ENCODE assay signal across 1 cellular context in the genomic region with DNA sequence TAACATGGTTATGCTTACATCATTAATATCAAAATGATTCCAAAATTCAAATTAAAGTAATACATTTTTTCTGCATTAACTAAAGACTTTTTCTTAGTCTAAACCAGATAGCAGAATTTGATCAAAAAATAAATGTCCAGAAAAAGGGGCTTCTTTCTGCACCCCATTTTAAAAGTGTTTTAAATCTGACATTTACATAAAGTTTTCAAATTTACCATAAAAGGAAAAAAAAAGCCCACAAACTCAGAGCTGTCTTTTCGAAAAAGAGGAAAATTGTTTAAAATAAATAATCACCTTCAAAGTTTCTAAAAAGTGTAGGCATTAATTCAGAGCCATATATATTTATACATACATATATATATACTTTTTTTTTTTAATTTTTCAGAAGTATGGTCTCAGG.
TF ChIP-seq lines count a peak whose summit lies in the region.

No MANE protein-coding gene starts in this region.

TF ChIP-seq in HepG2, 621 proteins besides CTCF, POLR2A, EP300 and RAD21:
- TF ChIP-seq U2AF2 (IDR thresholded peaks at IDR 0.05; ENCODE audit: low read depth, low read length) (no peak), SIX4 (CRISPR knock-in tag; IDR thresholded peaks at IDR 0.05) (no peak), ZNF460 (CRISPR knock-in tag; IDR thresholded peaks at IDR 0.05; ENCODE audit: borderline replicate concordance) (no peak), ZNF549 (CRISPR knock-in tag; IDR thresholded peaks at IDR 0.05) (no peak), MLXIP (CRISPR knock-in tag; IDR thresholded peaks at IDR 0.05; ENCODE audit: borderline replicate concordance) (no peak), PCBP2 (optimal IDR thresholded peaks at IDR 0.05; ENCODE audit: low read depth, low read length, poor library complexity, severe bottlenecking) (no peak), XRCC5 (optimal IDR thresholded peaks at IDR 0.05; ENCODE audit: low read length) (no peak)
- TF ChIP-seq, protein P1, sequence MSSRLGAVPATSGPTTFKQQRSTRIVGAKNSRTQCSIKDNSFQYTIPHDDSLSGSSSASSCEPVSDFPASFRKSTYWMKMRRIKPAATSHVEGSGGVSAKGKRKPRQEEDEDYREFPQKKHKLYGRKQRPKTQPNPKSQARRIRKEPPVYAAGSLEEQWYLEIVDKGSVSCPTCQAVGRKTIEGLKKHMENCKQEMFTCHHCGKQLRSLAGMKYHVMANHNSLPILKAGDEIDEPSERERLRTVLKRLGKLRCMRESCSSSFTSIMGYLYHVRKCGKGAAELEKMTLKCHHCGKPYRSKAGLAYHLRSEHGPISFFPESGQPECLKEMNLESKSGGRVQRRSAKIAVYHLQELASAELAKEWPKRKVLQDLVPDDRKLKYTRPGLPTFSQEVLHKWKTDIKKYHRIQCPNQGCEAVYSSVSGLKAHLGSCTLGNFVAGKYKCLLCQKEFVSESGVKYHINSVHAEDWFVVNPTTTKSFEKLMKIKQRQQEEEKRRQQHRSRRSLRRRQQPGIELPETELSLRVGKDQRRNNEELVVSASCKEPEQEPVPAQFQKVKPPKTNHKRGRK (CRISPR knock-in tag; IDR thresholded peaks at IDR 0.05), result no peak
- TF ChIP-seq, protein P2, sequence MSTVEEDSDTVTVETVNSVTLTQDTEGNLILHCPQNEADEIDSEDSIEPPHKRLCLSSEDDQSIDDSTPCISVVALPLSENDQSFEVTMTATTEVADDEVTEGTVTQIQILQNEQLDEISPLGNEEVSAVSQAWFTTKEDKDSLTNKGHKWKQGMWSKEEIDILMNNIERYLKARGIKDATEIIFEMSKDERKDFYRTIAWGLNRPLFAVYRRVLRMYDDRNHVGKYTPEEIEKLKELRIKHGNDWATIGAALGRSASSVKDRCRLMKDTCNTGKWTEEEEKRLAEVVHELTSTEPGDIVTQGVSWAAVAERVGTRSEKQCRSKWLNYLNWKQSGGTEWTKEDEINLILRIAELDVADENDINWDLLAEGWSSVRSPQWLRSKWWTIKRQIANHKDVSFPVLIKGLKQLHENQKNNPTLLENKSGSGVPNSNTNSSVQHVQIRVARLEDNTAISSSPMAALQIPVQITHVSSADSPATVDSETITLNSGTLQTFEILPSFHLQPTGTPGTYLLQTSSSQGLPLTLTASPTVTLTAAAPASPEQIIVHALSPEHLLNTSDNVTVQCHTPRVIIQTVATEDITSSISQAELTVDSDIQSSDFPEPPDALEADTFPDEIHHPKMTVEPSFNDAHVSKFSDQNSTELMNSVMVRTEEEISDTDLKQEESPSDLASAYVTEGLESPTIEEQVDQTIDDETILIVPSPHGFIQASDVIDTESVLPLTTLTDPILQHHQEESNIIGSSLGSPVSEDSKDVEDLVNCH (CRISPR knock-in tag; IDR thresholded peaks at IDR 0.05), result no peak
- TF ChIP-seq, protein P3, sequence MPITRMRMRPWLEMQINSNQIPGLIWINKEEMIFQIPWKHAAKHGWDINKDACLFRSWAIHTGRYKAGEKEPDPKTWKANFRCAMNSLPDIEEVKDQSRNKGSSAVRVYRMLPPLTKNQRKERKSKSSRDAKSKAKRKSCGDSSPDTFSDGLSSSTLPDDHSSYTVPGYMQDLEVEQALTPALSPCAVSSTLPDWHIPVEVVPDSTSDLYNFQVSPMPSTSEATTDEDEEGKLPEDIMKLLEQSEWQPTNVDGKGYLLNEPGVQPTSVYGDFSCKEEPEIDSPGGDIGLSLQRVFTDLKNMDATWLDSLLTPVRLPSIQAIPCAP (CRISPR knock-in tag; IDR thresholded peaks at IDR 0.05; ENCODE audit: low read depth), result no peak
- TF ChIP-seq, protein P4, sequence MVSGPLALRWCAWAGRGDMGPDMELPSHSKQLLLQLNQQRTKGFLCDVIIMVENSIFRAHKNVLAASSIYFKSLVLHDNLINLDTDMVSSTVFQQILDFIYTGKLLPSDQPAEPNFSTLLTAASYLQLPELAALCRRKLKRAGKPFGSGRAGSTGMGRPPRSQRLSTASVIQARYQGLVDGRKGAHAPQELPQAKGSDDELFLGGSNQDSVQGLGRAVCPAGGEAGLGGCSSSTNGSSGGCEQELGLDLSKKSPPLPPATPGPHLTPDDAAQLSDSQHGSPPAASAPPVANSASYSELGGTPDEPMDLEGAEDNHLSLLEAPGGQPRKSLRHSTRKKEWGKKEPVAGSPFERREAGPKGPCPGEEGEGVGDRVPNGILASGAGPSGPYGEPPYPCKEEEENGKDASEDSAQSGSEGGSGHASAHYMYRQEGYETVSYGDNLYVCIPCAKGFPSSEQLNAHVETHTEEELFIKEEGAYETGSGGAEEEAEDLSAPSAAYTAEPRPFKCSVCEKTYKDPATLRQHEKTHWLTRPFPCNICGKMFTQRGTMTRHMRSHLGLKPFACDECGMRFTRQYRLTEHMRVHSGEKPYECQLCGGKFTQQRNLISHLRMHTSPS (CRISPR knock-in tag; IDR thresholded peaks at IDR 0.05; ENCODE audit: low read depth), result no peak
